In genomic region chr3:128879125-128879969, GRCh38 we compare ENCODE assay signal across 1 cellular context.
TF ChIP-seq lines count a peak whose summit lies in the region.

TSS of gene ACAD9 (plus strand) at chr3:128879620. CDS start at chr3:128879692, 72 bp downstream.

TF ChIP-seq in HEK293, 187 proteins besides CTCF, POLR2A, EP300 and RAD21 (continued from another document and continues in another):
- no peak for TF ChIP-seq ZNF362 (tag by site-specific recombination; IDR thresholded peaks at IDR 0.05)
- peak; percentile 84; the same call in 1 of the 2 replicates for TF ChIP-seq ZNF324 (tag by site-specific recombination; IDR thresholded peaks at IDR 0.05)
- peak; percentile 94 for TF ChIP-seq ZXDB (tag by site-specific recombination; IDR thresholded peaks at IDR 0.05)
- no peak for TF ChIP-seq ZNF174 (tag by site-specific recombination; IDR thresholded peaks at IDR 0.05)
- TF ChIP-seq ZNF658 (tag by site-specific recombination; IDR thresholded peaks at IDR 0.05): no peak
- TF ChIP-seq ZNF645 (tag by site-specific recombination; IDR thresholded peaks at IDR 0.05): no peak
- peak; percentile 92 for TF ChIP-seq ZIC2 (tag by site-specific recombination; IDR thresholded peaks at IDR 0.05)
- 0 out of 2 replicates have a peak, but pooled peaks have one; percentile 13 for TF ChIP-seq ZBTB11 (tag by site-specific recombination; conservative IDR thresholded peaks at IDR 0.05; ENCODE audit: low read depth)
- no peak for TF ChIP-seq ZNF223 (tag by site-specific recombination; IDR thresholded peaks at IDR 0.05)
- no peak for TF ChIP-seq REST (tag by site-specific recombination; IDR thresholded peaks at IDR 0.05)
- TF ChIP-seq HIC1 (tag by site-specific recombination; IDR thresholded peaks at IDR 0.05): peak; percentile 88
- peak; percentile 22; the same call in 1 of the 2 replicates for TF ChIP-seq ZNF843 (tag by site-specific recombination; IDR thresholded peaks at IDR 0.05)
- TF ChIP-seq PRDM2 (tag by site-specific recombination; IDR thresholded peaks at IDR 0.05; ENCODE audit: borderline replicate concordance): no peak
- TF ChIP-seq ELK4 (IDR thresholded peaks at IDR 0.05; ENCODE audit: borderline replicate concordance, low read depth, low read length): no peak
- no peak for TF ChIP-seq ZNF354C (tag by site-specific recombination; IDR thresholded peaks at IDR 0.05; ENCODE audit: borderline replicate concordance, low read depth)
- TF ChIP-seq SP3 (tag by site-specific recombination; IDR thresholded peaks at IDR 0.05): peak; percentile 64
- no peak for TF ChIP-seq ZNF184 (tag by site-specific recombination; IDR thresholded peaks at IDR 0.05)
- TF ChIP-seq ZNF473 (tag by site-specific recombination; IDR thresholded peaks at IDR 0.05): no peak
- TF ChIP-seq ZNF610 (tag by site-specific recombination; IDR thresholded peaks at IDR 0.05; ENCODE audit: borderline replicate concordance): peak; percentile 36; the same call in 1 of the 2 replicates
- TF ChIP-seq ZBTB7A (tag by site-specific recombination; IDR thresholded peaks at IDR 0.05; ENCODE audit: low read depth): no peak
- no peak for TF ChIP-seq ZNF560 (tag by site-specific recombination; IDR thresholded peaks at IDR 0.05; ENCODE audit: borderline replicate concordance)
- TF ChIP-seq ZNF629 (tag by site-specific recombination; IDR thresholded peaks at IDR 0.05): peak; percentile 94
- no peak for TF ChIP-seq ZNF555 (tag by site-specific recombination; conservative IDR thresholded peaks at IDR 0.05)
- TF ChIP-seq ZBTB10 (tag by site-specific recombination; IDR thresholded peaks at IDR 0.05): no peak
- no peak for TF ChIP-seq ZNF37A (tag by site-specific recombination; IDR thresholded peaks at IDR 0.05)
- TF ChIP-seq ZNF768 (tag by site-specific recombination; IDR thresholded peaks at IDR 0.05): no peak
- TF ChIP-seq KLF8 (tag by site-specific recombination; IDR thresholded peaks at IDR 0.05): peak; percentile 81
- TF ChIP-seq MYNN (tag by site-specific recombination; IDR thresholded peaks at IDR 0.05; ENCODE audit: borderline replicate concordance): no peak
- TF ChIP-seq ZNF18 (tag by site-specific recombination; IDR thresholded peaks at IDR 0.05): no peak
- TF ChIP-seq ZNF792 (tag by site-specific recombination; IDR thresholded peaks at IDR 0.05): no peak
- 0 out of 2 replicates have a peak, but pooled peaks have one; percentile 74 for TF ChIP-seq ZNF501 (tag by site-specific recombination; IDR thresholded peaks at IDR 0.05)
- TF ChIP-seq ZNF140 (tag by site-specific recombination; IDR thresholded peaks at IDR 0.05): no peak
